In genomic region chr11:22713336-22713735, GRCh38 we compare ENCODE assay signal across 8 cellular contexts.
"Had no signal": no experiment of that assay in that cellular context is flagged by ENCODE, and none has a peak within 500 bp of the region (broad histone marks: within the 10 kb centered on the region; RNA-seq: fewer than 3 reads in every experiment).

No MANE protein-coding gene starts in this region.

- DNase-seq: GM23248, GOT3, H7, HFFc6 had no signal

- H3K9ac ChIP-seq: GM23248 had no signal

- H3K36me3 ChIP-seq: HAP-1 had no signal

- FAIRE-seq: HepG2 had no signal

- H3K4me3 ChIP-seq: GM23248, HAP-1 had no signal

- H3K9me3 ChIP-seq: HAP-1 had no signal

- H2AFZ ChIP-seq: GM23248 had no signal

- H3K27ac ChIP-seq: GM23248, HL-60 had no signal

- H3K4me1 ChIP-seq: HAP-1 had no signal

- ATAC-seq: HCT116, HepG2 had no signal
